16 cellular contexts compared by ENCODE assay signal in genomic region chr21:30349572-30349971, GRCh38. TPM values are rescaled to one million over a fixed set of nuclear protein-coding genes. Genes with fewer than 3 reads are reported as not detected.
DNase-seq lines count a peak whose midpoint lies in the region; ATAC-seq, FAIRE-seq and TF ChIP-seq lines count a peak whose summit lies in the region.
"Had no signal": no experiment of that assay in that cellular context is flagged by ENCODE, and none has a peak within 500 bp of the region (broad histone marks: within the 10 kb centered on the region; RNA-seq: fewer than 3 reads in every experiment).

No MANE protein-coding gene starts in this region.

- no peak for TF ChIP-seq CTCF in A673 (conservative IDR thresholded peaks at IDR 0.05; ENCODE audit: low read depth, low read length)

- CTCF ChIA-PET in A673 (lab: Charles Lee), result no interaction called here

- H3K4me1 ChIP-seq in A673 (ENCODE audit: insufficient read depth, low read length, poor library complexity, severe bottlenecking), result no peaks in the 10 kb centered on the region
- H3K4me1 ChIP-seq: A549, Caco-2 had no signal

- H3K4me3 ChIP-seq in A673 (ENCODE audit: low read depth, low read length, poor library complexity, severe bottlenecking) (no peak overlapping the region), MG63 (no peak overlapping the region)
- H3K4me3 ChIP-seq: A549 had no signal

- no peaks in the 10 kb centered on the region for H3K9me3 ChIP-seq in A673 (ENCODE audit: low read depth, low read length, poor library complexity, severe bottlenecking)
- H3K9me3 ChIP-seq in MG63, result no peaks in the 10 kb centered on the region
- H3K9me3 ChIP-seq: A549, Caco-2 had no signal

- H3K27ac ChIP-seq in A673 (ENCODE audit: low read depth, low read length, poor library complexity, severe bottlenecking), result no peak overlapping the region
- H3K27ac ChIP-seq: A549, HL-60 had no signal

- H3K36me3 ChIP-seq in A673 (ENCODE audit: insufficient read depth, low read length, poor library complexity, severe bottlenecking) (no peaks in the 10 kb centered on the region), MG63 (no peaks in the 10 kb centered on the region)

- no peak for FAIRE-seq in H54 (lab: Jason Lieb, UNC)
- FAIRE-seq: A549 had no signal

- BruUV-seq in A673 (replicated peaks; lab: Mats Ljungman, UMichigan), result no TSS peak

- peaks cover 7% of the 10 kb centered on the region for H3K27me3 ChIP-seq in A673 (replicated peaks; ENCODE audit: insufficient read depth, low read depth, low read length, poor library complexity)
- H3K27me3 ChIP-seq in MG63, result no peaks in the 10 kb centered on the region

- no peak for ATAC-seq in GM21576 (IDR thresholded peaks at IDR 0.05; ENCODE audit: unreplicated experiment)
- ATAC-seq in HG02798 (IDR thresholded peaks at IDR 0.05; ENCODE audit: poor library complexity, unreplicated experiment), result no peak
- ATAC-seq: A549 had no signal

- POLR2A ChIA-PET in A673 (lab: Charles Lee; ENCODE audit: low non-redundant PET), result no interaction called here

- intact Hi-C loops in A673 (cut with micrococcal nuclease; ENCODE audit: unreplicated experiment), result loop anchor here (10.0 kb wide), 1 partner anchor 115 kb away; no protein-coding TSS in a partner anchor

- TF ChIP-seq POLR2A in H54 (IDR thresholded peaks at IDR 0.05; ENCODE audit: low read depth, low read length), result no peak

- DNase-seq in A673 (ENCODE audit: low spot score) (peak; percentile 7), MG63 (peak; percentile 16), RKO (ENCODE audit: low spot score) (peak; percentile 3), iris pigment epithelial cell (ENCODE audit: low read depth) (peak; percentile 5), H54 (ENCODE audit: insufficient read length, low spot score) (no peak)
- DNase-seq in stimulated activated CD4-positive, alpha-beta T cell treated with anti-CD3 and anti-CD28 coated beads, Interleukin-2, amount 100 ng/mL, for 48 hours, result no peak
- DNase-seq: Caco-2, KG1, MM.1S, NCI-H2029 treated with DMSO at 0.1 percent for 48 hours, NCI-H526 treated with DMSO at 0.1 percent for 48 hours, SHP77 treated with DMSO at 0.1 percent for 48 hours had no signal

RNA-seq across cellular contexts. Expression of gene KRTAP23-1, which starts 1.2 kb away (rescaled TPM):
- not detected in 2 replicates for total RNA-seq in A673 (2021)
- total RNA-seq in MG63 (2014; rRNA removed; shearing (Covaris generic); ENCODE audit: low replicate concordance), result not detected in 2 replicates
- total RNA-seq: Caco-2 had no signal

RNA-seq across cellular contexts. Expression of gene KRTAP27-1, which starts 12.1 kb away (rescaled TPM):
- not detected in 2 replicates for total RNA-seq in A673 (2021)
- not detected in 2 replicates for total RNA-seq in MG63 (2014; rRNA removed; shearing (Covaris generic); ENCODE audit: low replicate concordance)
- total RNA-seq: Caco-2 had no signal

RNA-seq across cellular contexts. Expression of gene KRTAP13-2, which starts 22.5 kb away (rescaled TPM):
- total RNA-seq in A673 (2021), result not detected in 2 replicates
- total RNA-seq in MG63 (2014; rRNA removed; shearing (Covaris generic); ENCODE audit: low replicate concordance), result not detected in 2 replicates
- total RNA-seq: Caco-2 had no signal

RNA-seq across cellular contexts. Expression of gene KRTAP26-1, which starts 29.5 kb away (rescaled TPM):
- not detected in 2 replicates for total RNA-seq in A673 (2021)
- not detected in 2 replicates for total RNA-seq in MG63 (2014; rRNA removed; shearing (Covaris generic); ENCODE audit: low replicate concordance)
- total RNA-seq: Caco-2 had no signal

RNA-seq across cellular contexts. Expression of gene KRTAP13-1, which starts 46.3 kb away (rescaled TPM):
- not detected in 2 replicates for total RNA-seq in A673 (2021)
- total RNA-seq in MG63 (2014; rRNA removed; shearing (Covaris generic); ENCODE audit: low replicate concordance), result not detected in 2 replicates
- total RNA-seq: Caco-2 had no signal

Comparison
In these comparisons a context has a peak if more than half of its experiments do, and no peak if none do; other contexts are left out.
1. DNase-seq: peak in A673 (single experiment), MG63 (single experiment), RKO (single experiment) and iris pigment epithelial cell (single experiment); none in H54 (single experiment) and stimulated activated CD4-positive, alpha-beta T cell treated with anti-CD3 and anti-CD28 coated beads, Interleukin-2, amount 100 ng/mL, for 48 hours (0 of 2).